25 cellular contexts compared by ENCODE assay signal in the genomic region with DNA sequence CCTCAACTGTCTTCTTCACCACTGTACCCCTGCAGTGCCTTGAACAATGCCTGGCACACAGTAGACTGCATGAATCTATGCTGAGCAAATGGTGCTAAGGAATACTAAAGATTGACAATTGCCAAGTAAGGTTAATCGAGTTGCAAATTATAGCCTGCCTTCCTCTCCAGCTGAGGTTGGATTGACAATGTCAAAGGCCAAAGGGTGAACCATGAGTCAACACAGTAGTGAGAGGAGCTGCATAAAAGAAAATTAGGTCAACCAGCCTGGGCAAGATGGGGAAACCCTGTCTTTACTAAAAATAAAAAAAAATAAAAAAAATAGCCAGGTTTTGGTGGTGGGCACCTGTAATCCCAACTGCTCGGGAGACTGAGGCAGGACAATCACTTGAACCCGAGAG.
"Had no signal": no experiment of that assay in that cellular context is flagged by ENCODE, and none has a peak within 500 bp of the region (broad histone marks: within the 10 kb centered on the region; RNA-seq: fewer than 3 reads in every experiment).

No MANE protein-coding gene starts in this region.

- H3K4me1 ChIP-seq: foreskin keratinocyte, gastroesophageal sphincter, heart left ventricle, left ventricle myocardium inferior, lower lobe of right lung, pancreas, upper lobe of left lung had no signal

- H3K4me2 ChIP-seq: hepatocyte had no signal

- H3K4me3 ChIP-seq: gastroesophageal sphincter, heart left ventricle, hepatocyte, left ventricle myocardium inferior, lower lobe of right lung, pancreas, thoracic aorta, tibial nerve, upper lobe of left lung had no signal

- H3K9me3 Mint-ChIP-seq: endodermal cell; naive thymus-derived CD8-positive, alpha-beta T cell; stimulated activated memory B cell treated with anti-CD40 and anti-IgM and Interleukin-4, amounts not matched to agents 10 μg/mL and 1 μg/mL and 100 μg/mL, for 72 hours had no signal

- H3K4me1 Mint-ChIP-seq: stimulated activated memory B cell treated with anti-CD40 and anti-IgM and Interleukin-4, amounts not matched to agents 10 μg/mL and 1 μg/mL and 100 μg/mL, for 72 hours had no signal

- H3K4me3 Mint-ChIP-seq: endodermal cell; naive thymus-derived CD8-positive, alpha-beta T cell; stimulated activated memory B cell treated with anti-CD40 and anti-IgM and Interleukin-4, amounts not matched to agents 10 μg/mL and 1 μg/mL and 100 μg/mL, for 72 hours had no signal

- H3K27ac ChIP-seq: epithelial cell of prostate, foreskin keratinocyte, gastroesophageal sphincter, heart left ventricle, hepatocyte, left ventricle myocardium inferior, lower lobe of right lung, pancreas, thoracic aorta, tibial nerve, upper lobe of left lung had no signal

- FAIRE-seq: colon, islet of Langerhans, pancreas, urothelium cell line had no signal

- DNase-seq: effector CD8-positive, alpha-beta T cell; endodermal cell; foreskin keratinocyte; heart left ventricle; left cardiac atrium; left ventricle myocardium inferior; lower lobe of right lung; naive thymus-derived CD8-positive, alpha-beta T cell; occipital lobe; pancreas; stimulated activated CD4-positive, alpha-beta T cell treated with anti-CD3 and anti-CD28 coated beads, Interleukin-2, amount 100 ng/mL, for 24 hours; stimulated activated CD4-positive, alpha-beta T cell treated with anti-CD3 and anti-CD28 coated beads, Interleukin-4, amount 100 ng/mL, for 4 hours; stimulated activated naive CD8-positive, alpha-beta T cell treated with anti-CD3 and anti-CD28 coated beads, Interleukin-15, Interleukin-2, amounts not matched to agents 100 U/mL and 50 U/mL, for 24 hours; upper lobe of left lung had no signal

- H3K27ac Mint-ChIP-seq: endodermal cell; naive thymus-derived CD8-positive, alpha-beta T cell; stimulated activated memory B cell treated with anti-CD40 and anti-IgM and Interleukin-4, amounts not matched to agents 10 μg/mL and 1 μg/mL and 100 μg/mL, for 72 hours had no signal

- ATAC-seq: esophagus mucosa; foreskin keratinocyte; gastroesophageal sphincter; lower lobe of right lung; naive thymus-derived CD8-positive, alpha-beta T cell; pancreas; sciatic nerve; stimulated activated memory B cell treated with anti-CD40 and anti-IgM and Interleukin-4, amounts not matched to agents 10 μg/mL and 1 μg/mL and 100 μg/mL, for 72 hours; stimulated activated naive CD8-positive, alpha-beta T cell treated with anti-CD3 and anti-CD28 coated beads, Interleukin-15, Interleukin-2, amounts not matched to agents 100 U/mL and 50 U/mL, for 24 hours had no signal

- H3K27me3 Mint-ChIP-seq: naive thymus-derived CD8-positive, alpha-beta T cell; stimulated activated memory B cell treated with anti-CD40 and anti-IgM and Interleukin-4, amounts not matched to agents 10 μg/mL and 1 μg/mL and 100 μg/mL, for 72 hours had no signal

- H2AFZ ChIP-seq: hepatocyte had no signal

- H3K27me3 ChIP-seq: foreskin keratinocyte, gastroesophageal sphincter, heart left ventricle, hepatocyte, pancreas, tibial nerve, upper lobe of left lung had no signal

- H3K79me2 ChIP-seq: hepatocyte had no signal

- H3K9me3 ChIP-seq: gastroesophageal sphincter, heart left ventricle, left ventricle myocardium inferior, lower lobe of right lung, pancreas, thoracic aorta, tibial nerve, upper lobe of left lung had no signal
